Comparison of ENCODE assay signal across 8 cellular contexts in genomic region chr6:73309784-73310502, GRCh38. TPM values are rescaled to one million over a fixed set of nuclear protein-coding genes. Genes with fewer than 3 reads are reported as not detected.
DNase-seq lines count a peak whose midpoint lies in the region; ATAC-seq and TF ChIP-seq lines count a peak whose summit lies in the region.

No MANE protein-coding gene starts in this region.

- CTCF ChIA-PET in activated CD4-positive, alpha-beta memory T cell treated with anti-CD3 and anti-CD28 coated beads, Interleukin-2, amount 10 ng/mL, durations not matched to agents 7 days and 5 days (lab: Charles Lee) = interaction anchor here (0.6 to 1.5 kb wide), 13 partner anchors 17 to 343 kb away, joined by 3 to 7 read pairs (median 3); no protein-coding TSS in a partner anchor

- peak overlapping the region; percentile 13 for H3K9ac ChIP-seq in endocrine pancreas (ENCODE audit: control insufficient read depth, insufficient read depth, low read length)

- peak overlapping the region; percentile 85 for H3K27ac Mint-ChIP-seq in activated CD4-positive, alpha-beta memory T cell treated with anti-CD3 and anti-CD28 coated beads, Interleukin-2, amount 10 ng/mL, durations not matched to agents 7 days and 5 days
- H3K27ac Mint-ChIP-seq in mesothelial cell of epicardium = peak overlapping the region; percentile 96

- peak; percentile 45 for DNase-seq in AG10803 (ENCODE audit: low read depth)
- peak; percentile 55 for DNase-seq in NCI-H446 treated with DMSO at 0.1 percent for 48 hours (lab: John Stamatoyannopoulos, UW)
- peak; percentile 62 for DNase-seq in activated CD4-positive, alpha-beta memory T cell treated with anti-CD3 and anti-CD28 coated beads, Interleukin-2, amount 10 ng/mL, durations not matched to agents 7 days and 5 days
- peak; percentile 37 to 67 for DNase-seq in mesothelial cell of epicardium (ENCODE audit: low spot score in 2 of 2, unreplicated experiment in 2 of 2)
- peak; percentile 17 for DNase-seq in stimulated activated CD8-positive, alpha-beta memory T cell treated with anti-CD3 and anti-CD28 coated beads, Interleukin-4, amount 100 ng/mL, for 1 hour (ENCODE audit: low read depth in 2 of 2, low spot score in 1 of 2)

- no peaks in the 10 kb centered on the region for H3K4me1 ChIP-seq in endocrine pancreas (ENCODE audit: control insufficient read depth, insufficient read depth, low read length)

- H3K4me1 Mint-ChIP-seq in activated CD4-positive, alpha-beta memory T cell treated with anti-CD3 and anti-CD28 coated beads, Interleukin-2, amount 10 ng/mL, durations not matched to agents 7 days and 5 days = peaks cover 50% of the 10 kb centered on the region
- peaks cover 35% of the 10 kb centered on the region for H3K4me1 Mint-ChIP-seq in mesothelial cell of epicardium

- H3K4me3 ChIP-seq in AG10803 (ENCODE audit: low read length) (peak overlapping the region; percentile 72), endocrine pancreas (ENCODE audit: control insufficient read depth, insufficient read depth, low read length) (peak overlapping the region; percentile 48)

- H3K9me3 ChIP-seq in endocrine pancreas (ENCODE audit: control insufficient read depth, low read length) = no peaks in the 10 kb centered on the region

- peaks cover 34% of the 10 kb centered on the region for H3K36me3 Mint-ChIP-seq in activated CD4-positive, alpha-beta memory T cell treated with anti-CD3 and anti-CD28 coated beads, Interleukin-2, amount 10 ng/mL, durations not matched to agents 7 days and 5 days (ENCODE audit: low read depth)
- H3K36me3 Mint-ChIP-seq in mesothelial cell of epicardium = peaks cover 30% of the 10 kb centered on the region

- peak overlapping the region; percentile 95 for H3K4me3 Mint-ChIP-seq in activated CD4-positive, alpha-beta memory T cell treated with anti-CD3 and anti-CD28 coated beads, Interleukin-2, amount 10 ng/mL, durations not matched to agents 7 days and 5 days
- H3K4me3 Mint-ChIP-seq in mesothelial cell of epicardium = peak overlapping the region; percentile 96

- POLR2A ChIA-PET in activated CD4-positive, alpha-beta memory T cell treated with anti-CD3 and anti-CD28 coated beads, Interleukin-2, amount 10 ng/mL, durations not matched to agents 7 days and 5 days (lab: Charles Lee) = interaction anchor here (0.6 to 1.7 kb wide), 13 partner anchors 9 to 212 kb away, joined by 3 to 7 read pairs (median 4); partner anchors contain the start of genes CGAS and KHDC1

- peaks cover 34% of the 10 kb centered on the region for H3K27me3 Mint-ChIP-seq in activated CD4-positive, alpha-beta memory T cell treated with anti-CD3 and anti-CD28 coated beads, Interleukin-2, amount 10 ng/mL, durations not matched to agents 7 days and 5 days
- no peaks in the 10 kb centered on the region for H3K27me3 Mint-ChIP-seq in mesothelial cell of epicardium (ENCODE audit: low read depth)

- H3K9me3 Mint-ChIP-seq in activated CD4-positive, alpha-beta memory T cell treated with anti-CD3 and anti-CD28 coated beads, Interleukin-2, amount 10 ng/mL, durations not matched to agents 7 days and 5 days = peaks cover 4% of the 10 kb centered on the region
- H3K9me3 Mint-ChIP-seq in mesothelial cell of epicardium = peaks cover 20% of the 10 kb centered on the region

- peak; percentile 99 for ATAC-seq in GM18867 (IDR thresholded peaks at IDR 0.05; ENCODE audit: unreplicated experiment)
- ATAC-seq in HG03064 (IDR thresholded peaks at IDR 0.05; ENCODE audit: low read depth, unreplicated experiment) = peak; percentile 97

- H3K36me3 ChIP-seq in endocrine pancreas (ENCODE audit: control insufficient read depth, insufficient read depth, low read length) = no peaks in the 10 kb centered on the region

- H3K27me3 ChIP-seq in endocrine pancreas (ENCODE audit: control insufficient read depth, insufficient read depth, low read length) = no peaks in the 10 kb centered on the region

- TF ChIP-seq CTCF in AG10803 (conservative IDR thresholded peaks at IDR 0.05; ENCODE audit: low read length) (peak; percentile 43), mesothelial cell of epicardium (IDR thresholded peaks at IDR 0.05; ENCODE audit: unreplicated experiment) (no peak)

RNA-seq across cellular contexts. Expression of gene DPPA5, which starts 44.1 kb away (rescaled TPM):
- not detected for total RNA-seq in activated CD4-positive, alpha-beta memory T cell treated with anti-CD3 and anti-CD28 coated beads, Interleukin-2, amount 10 ng/mL, durations not matched to agents 7 days and 5 days
- total RNA-seq in mesothelial cell of epicardium = not detected in 3 replicates

RNA-seq across cellular contexts. Expression of gene KHDC1, which starts 46.9 kb away (rescaled TPM):
- 1 to 10 TPM; 8.5 TPM for total RNA-seq in activated CD4-positive, alpha-beta memory T cell treated with anti-CD3 and anti-CD28 coated beads, Interleukin-2, amount 10 ng/mL, durations not matched to agents 7 days and 5 days
- 9.5 to 10.2 TPM (median 10.2 TPM) in 3 replicates for total RNA-seq in mesothelial cell of epicardium

RNA-seq across cellular contexts. Expression of gene KHDC3L, which starts 52.5 kb away (rescaled TPM):
- not detected for total RNA-seq in activated CD4-positive, alpha-beta memory T cell treated with anti-CD3 and anti-CD28 coated beads, Interleukin-2, amount 10 ng/mL, durations not matched to agents 7 days and 5 days
- 0.27 TPM in 1 of 3 replicates, not detected in the others for total RNA-seq in mesothelial cell of epicardium

RNA-seq across cellular contexts. Expression of gene OOEP, which starts 59.8 kb away (rescaled TPM):
- total RNA-seq in activated CD4-positive, alpha-beta memory T cell treated with anti-CD3 and anti-CD28 coated beads, Interleukin-2, amount 10 ng/mL, durations not matched to agents 7 days and 5 days = under 1 TPM; 0.33 to 0.68 TPM
- not detected in 3 replicates for total RNA-seq in mesothelial cell of epicardium

Comparison
In these comparisons a context has a peak if more than half of its experiments do, and no peak if none do; other contexts are left out.
1. Peak in every context shown above with its lines: DNase-seq, ATAC-seq and H3K4me3 ChIP-seq.